Comparison of ENCODE assay signal across 14 cellular contexts in genomic region chr10:79229081-79229541, GRCh38.
DNase-seq lines count a peak whose midpoint lies in the region; ATAC-seq, FAIRE-seq and TF ChIP-seq lines count a peak whose summit lies in the region.
"Had no signal": no experiment of that assay in that cellular context is flagged by ENCODE, and none has a peak within 500 bp of the region (broad histone marks: within the 10 kb centered on the region; RNA-seq: fewer than 3 reads in every experiment).

No MANE protein-coding gene starts in this region.

- H3K27me3 ChIP-seq in H9 (ENCODE audit: insufficient read depth, low read length) (no peaks in the 10 kb centered on the region; the same call in 1 of the 2 replicates), mammary epithelial cell (ENCODE audit: insufficient read depth, low read length) (no peaks in the 10 kb centered on the region), pancreas (no peaks in the 10 kb centered on the region), uterus (no peaks in the 10 kb centered on the region)
- H3K27me3 ChIP-seq: ascending aorta had no signal

- H3K4ac ChIP-seq in H9 (ENCODE audit: low read depth, low read length) = no peak overlapping the region

- peak; percentile 59 for DNase-seq in H9
- peak; percentile 91 for DNase-seq in NCI-H2171 treated with DMSO at 0.1 percent for 48 hours (lab: John Stamatoyannopoulos, UW)
- DNase-seq in mammary epithelial cell = peak; percentile 72
- no peak for DNase-seq in pancreas
- DNase-seq in uterus = no peak
- DNase-seq in amniotic stem cell (lab: John Stamatoyannopoulos, UW) = no peak
- DNase-seq in effector memory CD8-positive, alpha-beta T cell = no peak
- DNase-seq: activated T-cell treated with anti-CD3 and anti-CD28 coated beads, Interleukin-2, amount 50 U/mL, for 24 hours; Calu3; naive thymus-derived CD4-positive, alpha-beta T cell; SHP77 had no signal

- H3K9me3 Mint-ChIP-seq in H9 = no peaks in the 10 kb centered on the region
- H3K9me3 Mint-ChIP-seq in effector memory CD8-positive, alpha-beta T cell = no peaks in the 10 kb centered on the region
- H3K9me3 Mint-ChIP-seq: activated T-cell treated with anti-CD3 and anti-CD28 coated beads, Interleukin-2, amount 50 U/mL, for 24 hours; naive thymus-derived CD4-positive, alpha-beta T cell had no signal

- H4K20me1 ChIP-seq in H9 (ENCODE audit: control insufficient read depth, insufficient read depth, insufficient read length) (no peaks in the 10 kb centered on the region), mammary epithelial cell (ENCODE audit: insufficient read depth, low read length) (no peaks in the 10 kb centered on the region)

- CTCF ChIA-PET in mammary epithelial cell (lab: Charles Lee; ENCODE audit: low non-redundant PET) = no interaction called here

- no peaks in the 10 kb centered on the region for H3K23me2 ChIP-seq in H9 (ENCODE audit: insufficient read length, low read depth, low read length, poor library complexity, severe bottlenecking)

- H4K5ac ChIP-seq in H9 (ENCODE audit: insufficient read length, low read depth, low read length) = no peak overlapping the region

- peaks cover 21% of the 10 kb centered on the region for H3K27me3 Mint-ChIP-seq in H9 (ENCODE audit: low read depth)
- H3K27me3 Mint-ChIP-seq in effector memory CD8-positive, alpha-beta T cell = no peaks in the 10 kb centered on the region
- H3K27me3 Mint-ChIP-seq: activated T-cell treated with anti-CD3 and anti-CD28 coated beads, Interleukin-2, amount 50 U/mL, for 24 hours; naive thymus-derived CD4-positive, alpha-beta T cell had no signal

- dilution Hi-C loops in mammary epithelial cell (cut with HindIII; ENCODE audit: low sequenced_read_pairs) = loop anchor here (5.0 kb wide), 1 partner anchor 53 kb away; no protein-coding TSS in a partner anchor

- intact Hi-C loops in mammary epithelial cell (cut with micrococcal nuclease) = no loop called here
- intact Hi-C loops in pancreas (cut with DNase I) = no loop called here
- intact Hi-C loops in uterus (cut with DNase I; ENCODE audit: low total_unique reads) = no loop called here

- H3K4me2 ChIP-seq in H9 (ENCODE audit: insufficient read depth, insufficient read length, low read length) (no peak overlapping the region), mammary epithelial cell (ENCODE audit: insufficient read depth, low read depth, low read length) (peak overlapping the region; percentile 52)

- no peak overlapping the region for H3T11ph ChIP-seq in H9 (ENCODE audit: low read length)

- peak overlapping the region; percentile 54 for H3K18ac ChIP-seq in H9 (ENCODE audit: insufficient read length, low read depth, low read length)

- BruUV-seq in mammary epithelial cell (replicated peaks; lab: Mats Ljungman, UMichigan) = no TSS peak

- peaks cover 6 to 20% (median 10%) of the 10 kb centered on the region in 3 experiments; a peak in 6 of 7 replicates for H3K36me3 Mint-ChIP-seq in H9 (ENCODE audit: insufficient read depth in 1 of 3, low read depth in 3 of 3)
- H3K36me3 Mint-ChIP-seq in effector memory CD8-positive, alpha-beta T cell (ENCODE audit: insufficient read depth) = no peaks in the 10 kb centered on the region

- H3K27ac ChIP-seq in H9 (ENCODE audit: insufficient read length, low read depth, low read length) (no peak overlapping the region), mammary epithelial cell (ENCODE audit: insufficient read depth, low read depth, low read length) (peak overlapping the region; percentile 83), pancreas (no peak overlapping the region), uterus (no peak overlapping the region)
- H3K27ac ChIP-seq: ascending aorta, VCaP had no signal

- no peaks in the 10 kb centered on the region for H3K79me2 ChIP-seq in H9 (ENCODE audit: insufficient read depth, low read length)
- H3K79me2 ChIP-seq in mammary epithelial cell (ENCODE audit: insufficient read depth, low read length) = no peaks in the 10 kb centered on the region

- no peak overlapping the region for H4K91ac ChIP-seq in H9 (ENCODE audit: insufficient read length, low read depth, low read length)

- H3K4me1 ChIP-seq in H9 (ENCODE audit: insufficient read depth, low read length) = peaks cover 5% of the 10 kb centered on the region; the same call in 1 of the 2 replicates
- peaks cover 28% of the 10 kb centered on the region for H3K4me1 ChIP-seq in mammary epithelial cell (ENCODE audit: insufficient read depth, low read length)
- peaks cover 4% of the 10 kb centered on the region in 3 donors for H3K4me1 ChIP-seq in pancreas
- H3K4me1 ChIP-seq in uterus = peaks cover 2 to 16% of the 10 kb centered on the region in 2 donors
- H3K4me1 ChIP-seq: ascending aorta had no signal

- in situ Hi-C loops in mammary epithelial cell (cut with MboI; ENCODE audit: low sequenced_read_pairs in 2 of 2) = no loop called here

- TF ChIP-seq POLR2A in uterus (IDR thresholded peaks at IDR 0.05) = no peak

- H3K36me3 ChIP-seq in mammary epithelial cell (ENCODE audit: insufficient read depth, low read length) (no peaks in the 10 kb centered on the region), pancreas (peaks cover 0 to 13% (median 0%) of the 10 kb centered on the region in 3 donors), uterus (no peaks in the 10 kb centered on the region)

- no peak overlapping the region for H3K9ac ChIP-seq in H9 (ENCODE audit: extremely low read depth, insufficient read length, low read length)
- peak overlapping the region; percentile 77 for H3K9ac ChIP-seq in mammary epithelial cell (ENCODE audit: insufficient read depth, low read length)

- H3K27ac Mint-ChIP-seq in H9 = peak overlapping the region in 2 of 3 experiments; percentile 44 to 96; a peak in 3 of 7 replicates
- no peak overlapping the region for H3K27ac Mint-ChIP-seq in effector memory CD8-positive, alpha-beta T cell
- H3K27ac Mint-ChIP-seq: activated T-cell treated with anti-CD3 and anti-CD28 coated beads, Interleukin-2, amount 50 U/mL, for 24 hours; naive thymus-derived CD4-positive, alpha-beta T cell had no signal

- H3K23ac ChIP-seq in H9 (ENCODE audit: insufficient read length, low read depth, low read length) = no peak overlapping the region

- H3K9me3 ChIP-seq in H9 (ENCODE audit: control insufficient read depth, low read depth, low read length) = no peaks in the 10 kb centered on the region
- no peaks in the 10 kb centered on the region for H3K9me3 ChIP-seq in mammary epithelial cell (replicated peaks; ENCODE audit: insufficient read depth, low read length)
- H3K9me3 ChIP-seq in pancreas = no peaks in the 10 kb centered on the region
- no peaks in the 10 kb centered on the region for H3K9me3 ChIP-seq in uterus
- H3K9me3 ChIP-seq: ascending aorta had no signal

- ATAC-seq in pancreas (peak in 3 of 4 donors; percentile 37 to 72 (median 66)), HG03139 (IDR thresholded peaks at IDR 0.05; ENCODE audit: unreplicated experiment) (no peak)
- no peak for ATAC-seq in effector memory CD8-positive, alpha-beta T cell (replicated peaks)
- ATAC-seq: naive thymus-derived CD4-positive, alpha-beta T cell had no signal

- no peak overlapping the region for H2BK20ac ChIP-seq in H9 (ENCODE audit: low read depth, low read length, poor library complexity, severe bottlenecking)

- H2BK5ac ChIP-seq in H9 (ENCODE audit: insufficient read length, low read length) = no peak overlapping the region

- H2BK12ac ChIP-seq in H9 (ENCODE audit: insufficient read length, low read depth, low read length) = no peak overlapping the region

- H3K4me3 Mint-ChIP-seq in H9 = peak overlapping the region in 1 of 2 experiments; percentile 23; a peak in 1 of 5 replicates
- no peak overlapping the region for H3K4me3 Mint-ChIP-seq in effector memory CD8-positive, alpha-beta T cell
- H3K4me3 Mint-ChIP-seq: activated T-cell treated with anti-CD3 and anti-CD28 coated beads, Interleukin-2, amount 50 U/mL, for 24 hours; naive thymus-derived CD4-positive, alpha-beta T cell had no signal

- H2BK120ac ChIP-seq in H9 (ENCODE audit: low read depth, low read length, poor library complexity, severe bottlenecking) = no peak overlapping the region

- no peak overlapping the region for H3K56ac ChIP-seq in H9 (ENCODE audit: insufficient read length, low read depth, low read length)

- H3K14ac ChIP-seq in H9 (ENCODE audit: insufficient read depth, low read length) = no peak overlapping the region

- WGBS in H9 (ENCODE audit: extremely low coverage, insufficient read length, low lambda C conversion rate) = no CpG with 5 or more reads among the region's 5 CpGs
- WGBS in mammary epithelial cell (ENCODE audit: low coverage, missing lambda C conversion rate) = 2% methylated on average over 5 of the region's 5 CpGs
- 64 to 76% methylated on average over 5 of the region's 5 CpGs for WGBS in pancreas, 2 donors

- no peak overlapping the region for H3K4me3 ChIP-seq in mammary epithelial cell (replicated peaks in 1 of 3; ENCODE audit: insufficient read depth in 1 of 3, low read depth in 2 of 3, low read length in 3 of 3)
- no peak overlapping the region for H3K4me3 ChIP-seq in pancreas
- no peak overlapping the region for H3K4me3 ChIP-seq in uterus
- H3K4me3 ChIP-seq: ascending aorta had no signal

- no peak overlapping the region for H4K8ac ChIP-seq in H9 (replicated peaks; ENCODE audit: insufficient read length, low read depth, low read length)

- no peak overlapping the region for H2AFZ ChIP-seq in H9 (ENCODE audit: low read length)
- peak overlapping the region; percentile 1 for H2AFZ ChIP-seq in mammary epithelial cell (ENCODE audit: low read depth, low read length)

- H3K4me1 Mint-ChIP-seq in H9 = peaks cover 31 to 44% of the 10 kb centered on the region in 2 experiments
- H3K4me1 Mint-ChIP-seq in effector memory CD8-positive, alpha-beta T cell (ENCODE audit: low read depth in 2 of 2) = peaks cover 0 to 2% of the 10 kb centered on the region in 2 donors
- H3K4me1 Mint-ChIP-seq: naive thymus-derived CD4-positive, alpha-beta T cell had no signal

- H2BK15ac ChIP-seq in H9 (ENCODE audit: low read depth, low read length) = no peak overlapping the region

- no peak overlapping the region for H2AK5ac ChIP-seq in H9 (ENCODE audit: insufficient read length, low read length)

- no peak for FAIRE-seq in pancreas (lab: Jason Lieb, UNC)

- H3K79me1 ChIP-seq in H9 (ENCODE audit: insufficient read depth, low read depth, low read length, poor library complexity, severe bottlenecking) = no peaks in the 10 kb centered on the region

- TF ChIP-seq CTCF in H9 (conservative IDR thresholded peaks at IDR 0.05) = no peak
- TF ChIP-seq CTCF in mammary epithelial cell (conservative IDR thresholded peaks at IDR 0.05 in 1 of 2, IDR thresholded peaks at IDR 0.05 in 1 of 2; ENCODE audit: extremely low read depth in 1 of 2, insufficient read depth in 1 of 2, low read depth in 1 of 2, low read length in 2 of 2) = no peak
- TF ChIP-seq CTCF in pancreas (IDR thresholded peaks at IDR 0.05) = no peak
- no peak for TF ChIP-seq CTCF in uterus (IDR thresholded peaks at IDR 0.05)

Comparison
In these comparisons a context has a peak if more than half of its experiments do, and no peak if none do; other contexts are left out.
1. DNase-seq: peak in H9 (single experiment), NCI-H2171 treated with DMSO at 0.1 percent for 48 hours (single experiment) and mammary epithelial cell (single experiment); none in pancreas (0 of 6), uterus (0 of 2), amniotic stem cell (single experiment) and effector memory CD8-positive, alpha-beta T cell (0 of 3).
2. H3K27ac Mint-ChIP-seq: peak in H9 (2 of 3); none in effector memory CD8-positive, alpha-beta T cell (0 of 2).
3. ATAC-seq: peak in pancreas (3 of 4); none in effector memory CD8-positive, alpha-beta T cell (single experiment) and HG03139 (single experiment).